ENCODE assay signal across 1 cellular context in the genomic region with DNA sequence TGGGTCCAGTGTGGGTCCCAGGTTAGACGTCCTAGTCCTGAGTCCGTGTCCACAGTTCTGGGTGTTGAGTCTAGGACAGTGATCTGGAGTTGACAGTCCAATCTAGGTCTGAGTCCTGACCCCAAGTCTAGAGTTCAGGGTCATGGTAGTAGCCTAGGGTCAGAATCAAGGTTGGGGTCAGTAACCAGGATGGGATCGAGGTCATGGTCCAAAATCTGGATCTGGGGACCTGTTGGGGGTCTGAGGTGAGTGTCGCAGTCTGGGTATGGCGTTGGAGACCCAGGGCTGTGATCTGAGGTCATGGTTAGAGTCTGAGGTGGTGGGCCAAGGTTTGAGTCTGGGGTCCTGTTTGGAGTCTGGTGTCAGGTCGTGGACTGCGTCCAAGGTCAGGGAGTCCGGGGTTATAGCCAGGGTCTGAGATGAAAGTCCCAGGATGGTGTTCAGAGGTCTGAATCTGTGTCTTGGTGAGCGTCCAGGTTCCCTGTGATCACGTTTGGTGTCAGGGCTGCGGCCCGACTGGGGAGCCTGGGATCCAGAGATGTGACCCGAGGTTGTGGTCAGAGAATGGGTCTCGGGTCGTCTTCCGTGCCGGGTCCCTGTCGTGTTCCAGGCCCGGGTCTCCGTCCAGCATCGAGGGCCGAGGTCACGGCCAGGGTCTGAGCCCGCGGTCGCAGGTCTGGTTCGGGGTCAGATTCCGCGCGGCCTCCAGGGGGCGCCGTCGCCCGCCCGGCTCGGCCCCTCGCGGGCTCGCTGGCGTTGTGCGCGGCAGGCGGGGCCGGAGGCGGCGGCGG.
TF ChIP-seq lines count a peak whose summit lies in the region.

No MANE protein-coding gene starts in this region.

TF ChIP-seq in A549, 52 proteins besides CTCF, POLR2A, EP300 and RAD21 (continued from another document):
- TF ChIP-seq, protein P1, sequence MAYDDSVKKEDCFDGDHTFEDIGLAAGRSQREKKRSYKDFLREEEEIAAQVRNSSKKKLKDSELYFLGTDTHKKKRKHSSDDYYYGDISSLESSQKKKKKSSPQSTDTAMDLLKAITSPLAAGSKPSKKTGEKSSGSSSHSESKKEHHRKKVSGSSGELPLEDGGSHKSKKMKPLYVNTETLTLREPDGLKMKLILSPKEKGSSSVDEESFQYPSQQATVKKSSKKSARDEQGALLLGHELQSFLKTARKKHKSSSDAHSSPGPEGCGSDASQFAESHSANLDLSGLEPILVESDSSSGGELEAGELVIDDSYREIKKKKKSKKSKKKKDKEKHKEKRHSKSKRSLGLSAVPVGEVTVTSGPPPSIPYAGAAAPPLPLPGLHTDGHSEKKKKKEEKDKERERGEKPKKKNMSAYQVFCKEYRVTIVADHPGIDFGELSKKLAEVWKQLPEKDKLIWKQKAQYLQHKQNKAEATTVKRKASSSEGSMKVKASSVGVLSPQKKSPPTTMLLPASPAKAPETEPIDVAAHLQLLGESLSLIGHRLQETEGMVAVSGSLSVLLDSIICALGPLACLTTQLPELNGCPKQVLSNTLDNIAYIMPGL (CRISPR knock-in tag; IDR thresholded peaks at IDR 0.05; ENCODE audit: borderline replicate concordance): no peak
TF ChIP-seq in A549: peak in this region for 3.
